Comparison of ENCODE assay signal across 9 cellular contexts in the genomic region with DNA sequence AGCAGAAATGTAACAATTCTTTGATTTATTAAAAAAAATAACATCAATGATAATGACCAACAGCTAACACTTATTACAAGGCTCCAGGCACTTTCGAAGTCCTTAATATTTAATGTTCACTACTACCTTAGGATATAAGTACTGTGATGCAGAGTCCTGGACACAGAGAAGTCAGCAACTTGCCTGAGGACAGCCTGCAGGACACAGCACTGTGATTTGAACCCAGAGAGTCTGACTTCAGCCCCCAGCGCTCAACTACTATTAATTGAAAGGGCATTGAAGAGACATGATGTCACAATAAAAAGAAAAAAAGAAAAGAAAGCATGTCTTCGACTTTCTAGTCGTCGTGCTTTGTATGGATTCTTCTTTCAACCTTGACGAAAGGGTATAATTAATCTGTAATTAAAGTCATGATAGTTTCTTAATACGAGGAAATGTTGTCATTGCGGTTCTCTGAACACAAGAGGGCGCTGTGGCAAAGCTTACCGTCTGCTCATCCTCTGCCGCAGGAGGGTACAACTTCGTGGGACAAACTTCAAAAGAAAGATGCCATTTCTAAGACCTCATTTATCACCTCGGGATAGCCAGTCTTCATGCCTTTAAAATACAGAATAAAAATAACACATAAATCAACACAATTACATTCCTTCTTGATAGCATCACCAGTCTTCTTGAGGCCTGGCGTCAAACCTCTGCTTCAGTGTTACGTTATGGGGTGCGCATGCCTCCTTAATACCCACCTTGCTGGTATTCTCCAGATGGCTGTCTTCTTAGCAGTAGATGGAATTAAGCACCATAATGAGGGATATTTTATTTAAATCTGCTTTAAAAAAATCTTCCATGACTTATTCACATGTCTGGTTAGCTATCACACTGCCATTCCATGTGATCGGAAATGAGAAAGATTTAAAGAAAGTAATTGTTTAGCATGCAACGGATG.
DNase-seq lines count a peak whose midpoint lies in the region; ATAC-seq and TF ChIP-seq lines count a peak whose summit lies in the region.
"Had no signal": no experiment of that assay in that cellular context is flagged by ENCODE, and none has a peak within 500 bp of the region (broad histone marks: within the 10 kb centered on the region; RNA-seq: fewer than 3 reads in every experiment).

No MANE protein-coding gene starts in this region.

- no peak for ATAC-seq in HG03280 (IDR thresholded peaks at IDR 0.05; ENCODE audit: unreplicated experiment)

- peak; percentile 34 to 65 for DNase-seq in NCI-H2081 (lab: John Stamatoyannopoulos, UW)
- no peak for DNase-seq in NCI-H2081 treated with DMSO at 0.1 percent for 48 hours (lab: John Stamatoyannopoulos, UW)
- DNase-seq in NCI-H146 (lab: John Stamatoyannopoulos, UW) = peak; percentile 54
- peak; percentile 72 to 76 for DNase-seq in cardiac fibroblast (ENCODE audit: low read depth in 2 of 2)
- peak; percentile 61 for DNase-seq in kidney glomerular epithelial cell (lab: John Stamatoyannopoulos, UW)
- peak; percentile 57 to 63 for DNase-seq in stimulated activated CD4-positive, alpha-beta T cell treated with anti-CD3 and anti-CD28 coated beads, Interleukin-2, amount 100 ng/mL, for 48 hours

- TF ChIP-seq CTCF in VCaP (conservative IDR thresholded peaks at IDR 0.05) (peak; percentile 92), cardiac fibroblast (IDR thresholded peaks at IDR 0.05; ENCODE audit: low read depth, low read length) (peak; percentile 79)

- H3K4me3 ChIP-seq in cardiac fibroblast (replicated peaks in 1 of 2; ENCODE audit: low read depth in 2 of 2, low read length in 2 of 2) = no peak overlapping the region
- H3K4me3 ChIP-seq: BLaER1 treated with 17β-estradiol and CSF1 and Interleukin-3, amounts not matched to agents 10 nM and 100 nM had no signal

- H3K27ac ChIP-seq in VCaP = no peak overlapping the region
- H3K27ac ChIP-seq: BLaER1 treated with 17β-estradiol and CSF1 and Interleukin-3, amounts not matched to agents 10 nM and 100 nM had no signal
